ENCODE assay signal across 35 cellular contexts in the genomic region with DNA sequence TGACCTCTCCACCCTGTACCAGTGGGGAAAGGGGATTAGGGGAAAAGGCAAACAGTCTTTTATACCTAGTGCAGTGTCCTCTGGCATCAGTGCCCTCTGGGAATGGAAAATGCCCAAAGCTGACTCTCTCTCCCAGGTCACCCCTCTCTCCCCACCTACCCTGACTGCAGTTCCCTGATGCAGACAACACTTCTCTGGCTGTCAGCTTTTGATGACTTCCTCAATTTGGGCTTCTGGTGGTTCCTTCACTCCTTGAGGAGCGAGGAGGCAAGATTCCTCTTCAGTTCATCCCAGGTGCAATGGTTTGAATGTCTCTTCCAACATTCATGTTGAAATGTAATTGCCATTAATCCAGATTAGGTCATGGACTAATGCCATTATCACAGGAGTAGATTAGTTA.
"Had no signal": no experiment of that assay in that cellular context is flagged by ENCODE, and none has a peak within 500 bp of the region (broad histone marks: within the 10 kb centered on the region; RNA-seq: fewer than 3 reads in every experiment).

No MANE protein-coding gene starts in this region.

- H3K4me1 ChIP-seq: gastrocnemius medialis, left ventricle myocardium inferior, neural progenitor cell, parathyroid adenoma, right atrium auricular region, uterus had no signal

- H3K4me1 Mint-ChIP-seq: activated CD4-positive, alpha-beta memory T cell treated with anti-CD3 and anti-CD28 coated beads, Interleukin-2, amount 10 ng/mL, durations not matched to agents 7 days and 5 days; activated CD4-positive, alpha-beta T cell treated with anti-CD3 and anti-CD28 coated beads, Interleukin-2, amount 10 ng/mL, durations not matched to agents 24 days and 14 days; natural killer cell; neural progenitor cell; stimulated activated memory B cell treated with anti-CD40 and anti-IgM and Interleukin-4, amounts not matched to agents 10 μg/mL and 1 μg/mL and 100 μg/mL, for 72 hours; stimulated activated naive CD8-positive, alpha-beta T cell treated with anti-CD3 and anti-CD28 coated beads, Interleukin-15, amount 100 ng/mL, for 72 hours had no signal

- ATAC-seq: gastrocnemius medialis; natural killer cell; stimulated activated memory B cell treated with anti-CD40 and anti-IgM and Interleukin-4, amounts not matched to agents 10 μg/mL and 1 μg/mL and 100 μg/mL, for 72 hours; stimulated activated naive CD8-positive, alpha-beta T cell treated with anti-CD3 and anti-CD28 coated beads, Interleukin-15, amount 100 ng/mL, for 72 hours had no signal

- H3K27me3 ChIP-seq: brain microvascular endothelial cell, gastrocnemius medialis, hepatocyte, neural progenitor cell, right atrium auricular region, uterus had no signal

- H3K4me3 Mint-ChIP-seq: activated CD4-positive, alpha-beta memory T cell treated with anti-CD3 and anti-CD28 coated beads, Interleukin-2, amount 10 ng/mL, durations not matched to agents 7 days and 5 days; activated CD4-positive, alpha-beta T cell treated with anti-CD3 and anti-CD28 coated beads, Interleukin-2, amount 10 ng/mL, durations not matched to agents 24 days and 14 days; activated T-cell treated with anti-CD3 and anti-CD28 coated beads, Interleukin-2, amount 50 U/mL, for 24 hours; natural killer cell; neural progenitor cell; stimulated activated memory B cell treated with anti-CD40 and anti-IgM and Interleukin-4, amounts not matched to agents 10 μg/mL and 1 μg/mL and 100 μg/mL, for 72 hours; stimulated activated naive CD8-positive, alpha-beta T cell treated with anti-CD3 and anti-CD28 coated beads, Interleukin-15, amount 100 ng/mL, for 72 hours; type B pancreatic cell had no signal

- H3K36me3 Mint-ChIP-seq: natural killer cell; neural progenitor cell; stimulated activated memory B cell treated with anti-CD40 and anti-IgM and Interleukin-4, amounts not matched to agents 10 μg/mL and 1 μg/mL and 100 μg/mL, for 72 hours; type B pancreatic cell had no signal

- H3K9ac ChIP-seq: neural progenitor cell, parathyroid adenoma had no signal

- H3K4me2 ChIP-seq: hepatocyte, neural progenitor cell, smooth muscle cell had no signal

- H3K4me3 ChIP-seq: coronary artery, dorsolateral prefrontal cortex, gastrocnemius medialis, hepatocyte, left ventricle myocardium inferior, lung, neural progenitor cell, right atrium auricular region, smooth muscle cell, uterus had no signal

- H3K79me2 ChIP-seq: hepatocyte, parathyroid adenoma had no signal

- H3K9me3 Mint-ChIP-seq: activated CD4-positive, alpha-beta memory T cell treated with anti-CD3 and anti-CD28 coated beads, Interleukin-2, amount 10 ng/mL, durations not matched to agents 7 days and 5 days; activated CD4-positive, alpha-beta T cell treated with anti-CD3 and anti-CD28 coated beads, Interleukin-2, amount 10 ng/mL, durations not matched to agents 24 days and 14 days; activated T-cell treated with anti-CD3 and anti-CD28 coated beads, Interleukin-2, amount 50 U/mL, for 24 hours; natural killer cell; neural progenitor cell; stimulated activated memory B cell treated with anti-CD40 and anti-IgM and Interleukin-4, amounts not matched to agents 10 μg/mL and 1 μg/mL and 100 μg/mL, for 72 hours; stimulated activated naive CD8-positive, alpha-beta T cell treated with anti-CD3 and anti-CD28 coated beads, Interleukin-15, amount 100 ng/mL, for 72 hours; type B pancreatic cell had no signal

- H3K27ac Mint-ChIP-seq: activated CD4-positive, alpha-beta memory T cell treated with anti-CD3 and anti-CD28 coated beads, Interleukin-2, amount 10 ng/mL, durations not matched to agents 7 days and 5 days; activated CD4-positive, alpha-beta T cell treated with anti-CD3 and anti-CD28 coated beads, Interleukin-2, amount 10 ng/mL, durations not matched to agents 24 days and 14 days; activated T-cell treated with anti-CD3 and anti-CD28 coated beads, Interleukin-2, amount 50 U/mL, for 24 hours; natural killer cell; neural progenitor cell; stimulated activated memory B cell treated with anti-CD40 and anti-IgM and Interleukin-4, amounts not matched to agents 10 μg/mL and 1 μg/mL and 100 μg/mL, for 72 hours; stimulated activated naive CD8-positive, alpha-beta T cell treated with anti-CD3 and anti-CD28 coated beads, Interleukin-15, amount 100 ng/mL, for 72 hours; type B pancreatic cell had no signal

- DNase-seq: activated CD4-positive, alpha-beta memory T cell treated with anti-CD3 and anti-CD28 coated beads, Interleukin-2, amount 10 ng/mL, durations not matched to agents 7 days and 5 days; activated CD4-positive, alpha-beta T cell treated with anti-CD3 and anti-CD28 coated beads, Interleukin-2, amount 10 ng/mL, durations not matched to agents 24 days and 14 days; activated CD4-positive, CD25-positive, alpha-beta regulatory T cell treated with anti-CD3 and anti-CD28 coated beads, Interleukin-2, amount 50 U/mL, for 72 hours; activated CD8-positive, alpha-beta memory T cell treated with anti-CD3 and anti-CD28 coated beads, Interleukin-2, amount 50 U/mL, for 48 hours; activated gamma-delta T cell; activated naive CD4-positive, alpha-beta T cell treated with anti-CD3 and anti-CD28 coated beads, Interleukin-2, amount 50 U/mL, for 16 hours; activated T-cell treated with anti-CD3 and anti-CD28 coated beads, Interleukin-2, amount 50 U/mL, for 24 hours; amniotic stem cell; brain microvascular endothelial cell; dorsolateral prefrontal cortex; effector memory CD4-positive, alpha-beta T cell; erythroblast; gastrocnemius medialis; glutamatergic neuron; islet precursor cell; left ventricle myocardium inferior; mesendoderm; natural killer cell; occipital lobe; stimulated activated CD4-positive, alpha-beta T cell treated with anti-CD3 and anti-CD28 coated beads, Interleukin-1b, Interleukin-23, amount 100 ng/mL, for 48 hours; stimulated activated CD4-positive, alpha-beta T cell treated with anti-CD3 and anti-CD28 coated beads, Interleukin-4, amount 100 ng/mL, for 4 hours; stimulated activated CD8-positive, alpha-beta memory T cell treated with anti-CD3 and anti-CD28 coated beads, Interleukin-4, amount 100 ng/mL, for 48 hours; stimulated activated naive CD8-positive, alpha-beta T cell treated with anti-CD3 and anti-CD28 coated beads, Interleukin-15, amount 100 ng/mL, for 72 hours; substantia nigra; uterus had no signal

- H3K27ac ChIP-seq: brain microvascular endothelial cell, coronary artery, dorsolateral prefrontal cortex, gastrocnemius medialis, hepatocyte, left ventricle myocardium inferior, neural progenitor cell, parathyroid adenoma, right atrium auricular region, uterus had no signal

- FAIRE-seq: astrocyte had no signal

- H3K9me3 ChIP-seq: gastrocnemius medialis, left ventricle myocardium inferior, right atrium auricular region, uterus had no signal

- H3K36me3 ChIP-seq: brain microvascular endothelial cell, gastrocnemius medialis, left ventricle myocardium inferior, neural progenitor cell, right atrium auricular region, uterus had no signal

- H2AFZ ChIP-seq: hepatocyte, neural progenitor cell, parathyroid adenoma had no signal
